ENCODE assay signal across 8 cellular contexts in the genomic region with DNA sequence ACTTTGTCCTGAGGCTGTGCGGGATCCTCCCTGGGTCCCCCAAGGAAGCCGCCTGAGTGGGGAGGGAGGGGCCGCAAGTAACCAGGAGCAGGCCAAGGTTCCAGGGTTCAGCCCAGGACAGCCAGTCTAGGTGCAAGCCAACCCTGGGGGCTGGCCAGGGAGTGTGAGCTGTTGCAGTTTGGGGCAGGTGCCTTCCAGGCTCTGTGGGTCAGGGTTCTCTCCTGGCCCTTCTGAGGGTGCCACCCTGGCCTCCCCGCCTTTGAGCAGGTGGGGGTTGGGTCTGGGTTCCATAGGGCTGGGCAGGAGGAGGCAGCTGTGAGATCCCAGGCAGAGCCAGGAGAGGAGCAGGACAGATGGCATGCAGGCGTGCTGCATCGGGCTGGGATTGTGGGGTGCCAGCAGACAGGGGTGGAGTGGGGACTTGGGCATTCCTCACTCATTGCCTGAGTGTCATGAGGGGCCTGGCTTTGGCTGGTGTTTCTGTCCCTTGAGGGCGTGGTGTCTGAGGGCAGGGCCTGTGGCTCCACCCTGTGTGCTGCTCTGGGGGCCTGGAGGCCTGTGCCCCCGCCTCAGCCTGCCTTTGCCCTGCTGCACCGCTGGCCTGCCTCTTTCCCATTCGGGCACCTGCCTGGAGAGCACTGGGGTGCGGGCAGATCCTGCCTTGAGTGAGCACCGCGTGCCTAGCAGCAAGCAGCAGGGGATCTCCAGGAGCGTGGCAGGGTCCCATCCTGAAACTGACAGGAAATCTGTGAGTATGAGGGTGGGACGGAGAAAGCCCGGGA. TPM values are rescaled to one million over a fixed set of nuclear protein-coding genes. Genes with fewer than 3 reads are reported as not detected.
A peak's percentile ranks its signal among the peaks of the same experiment; 100 is the strongest.
DNase-seq lines count a peak whose midpoint lies in the region; ATAC-seq and TF ChIP-seq lines count a peak whose summit lies in the region.

No MANE protein-coding gene starts in this region.

- H3K27ac ChIP-seq in HEK293 (ENCODE audit: extremely low read depth, low read depth, low read length) (no peak overlapping the region), lower lobe of right lung (peak overlapping the region; percentile 88)

- H3K4me3 ChIP-seq in GM12865 (ENCODE audit: low read depth, low read length): peak overlapping the region; percentile 75
- no peak overlapping the region for H3K4me3 ChIP-seq in HEK293 (ENCODE audit: low read depth, low read length)
- peak overlapping the region; percentile 44 for H3K4me3 ChIP-seq in lower lobe of right lung

- H3K9me3 ChIP-seq in HEK293 (ENCODE audit: control insufficient read depth, insufficient read depth, low read depth, low read length): no peaks in the 10 kb centered on the region
- H3K9me3 ChIP-seq in lower lobe of right lung: no peaks in the 10 kb centered on the region

- intact Hi-C loops in lower lobe of right lung (cut with DNase I): no loop called here

- no peaks in the 10 kb centered on the region for H3K27me3 ChIP-seq in lower lobe of right lung (ENCODE audit: low read depth)

- DNase-seq in GM12865 (ENCODE audit: low read depth) (peak; percentile 76), lower lobe of right lung (peak; percentile 71), amygdala (lab: John Stamatoyannopoulos, UW) (no peak), NCI-H187 (lab: John Stamatoyannopoulos, UW) (no peak), D341Med (ENCODE audit: low spot score) (no peak)
- peak; percentile 83 for DNase-seq in activated CD8-positive, alpha-beta memory T cell treated with anti-CD3 and anti-CD28 coated beads, Interleukin-2, amount 50 U/mL, for 48 hours

- no peak for TF ChIP-seq CTCF in GM12865 (IDR thresholded peaks at IDR 0.05; ENCODE audit: insufficient read depth, low read depth, low read length, missing control alignments)
- TF ChIP-seq CTCF in HEK293 (tag by site-specific recombination; IDR thresholded peaks at IDR 0.05): no peak
- no peak for TF ChIP-seq CTCF in lower lobe of right lung (IDR thresholded peaks at IDR 0.05)

- H3K4me1 ChIP-seq in HEK293 (ENCODE audit: control insufficient read depth, insufficient read depth, low read length): no peaks in the 10 kb centered on the region
- H3K4me1 ChIP-seq in lower lobe of right lung: peaks cover 100% of the 10 kb centered on the region

- ATAC-seq in lower lobe of right lung (peak; percentile 47 to 77), HG02970 (IDR thresholded peaks at IDR 0.05; ENCODE audit: low FRiP score, unreplicated experiment) (no peak)

- POLR2A ChIA-PET in HEK293 (lab: Yijun Ruan, JAX): interaction anchor here (0.5 kb wide), 1 partner anchor 98 kb away, joined by 3 read pairs; no protein-coding TSS in a partner anchor

- CTCF ChIA-PET in HEK293 (lab: Yijun Ruan, JAX): interaction anchor here (0.7 kb wide), 1 partner anchor 90 kb away, joined by 3 read pairs; no protein-coding TSS in a partner anchor

- H3K36me3 ChIP-seq in HEK293 (ENCODE audit: control insufficient read depth in 2 of 2, insufficient read depth in 1 of 2, low read length in 2 of 2) (no peaks in the 10 kb centered on the region), lower lobe of right lung (peaks cover 28% of the 10 kb centered on the region)

TF ChIP-seq in HEK293, 187 proteins besides CTCF, POLR2A, EP300 and RAD21:
- TF ChIP-seq ZNF521 (tag by site-specific recombination; IDR thresholded peaks at IDR 0.05) (no peak), KLF1 (tag by site-specific recombination; IDR thresholded peaks at IDR 0.05) (peak; percentile 64; the same call in 1 of the 2 replicates)

RNA-seq across cellular contexts. Expression of a gene that starts 18.4 kb away (rescaled TPM):
- 178 TPM for total RNA-seq in lower lobe of right lung

Comparison
In these comparisons a context has a peak if more than half of its experiments do, and no peak if none do; other contexts are left out.
1. DNase-seq: peak in GM12865 (single experiment), activated CD8-positive, alpha-beta memory T cell treated with anti-CD3 and anti-CD28 coated beads, Interleukin-2, amount 50 U/mL, for 48 hours (single experiment) and lower lobe of right lung (single experiment); none in amygdala (0 of 56), NCI-H187 (0 of 2) and D341Med (single experiment).